1 cellular context compared by ENCODE assay signal in the genomic region with DNA sequence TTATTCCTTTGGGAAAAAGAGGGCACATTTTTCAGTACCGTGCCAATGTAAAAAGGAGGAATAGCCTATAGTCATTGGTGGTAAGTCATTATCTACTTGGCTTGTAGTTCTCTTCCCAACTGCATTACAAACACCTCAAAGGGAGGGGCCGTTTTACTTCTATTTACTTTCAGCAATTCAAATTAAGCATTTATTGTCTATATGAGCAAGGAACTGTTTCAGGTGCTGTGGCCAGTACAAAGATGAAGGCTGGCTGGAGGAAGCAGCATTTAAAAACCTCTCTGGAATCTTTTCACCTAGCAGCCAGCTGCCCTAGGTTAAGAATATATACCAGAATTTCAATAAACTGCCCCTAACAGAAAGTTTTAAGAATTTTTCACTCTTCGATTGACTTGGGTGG.
TF ChIP-seq lines count a peak whose summit lies in the region.

No MANE protein-coding gene starts in this region.

TF ChIP-seq in GM23338, 12 proteins besides CTCF, POLR2A, EP300 and RAD21 (continued from another document):
- TF ChIP-seq, protein P1, sequence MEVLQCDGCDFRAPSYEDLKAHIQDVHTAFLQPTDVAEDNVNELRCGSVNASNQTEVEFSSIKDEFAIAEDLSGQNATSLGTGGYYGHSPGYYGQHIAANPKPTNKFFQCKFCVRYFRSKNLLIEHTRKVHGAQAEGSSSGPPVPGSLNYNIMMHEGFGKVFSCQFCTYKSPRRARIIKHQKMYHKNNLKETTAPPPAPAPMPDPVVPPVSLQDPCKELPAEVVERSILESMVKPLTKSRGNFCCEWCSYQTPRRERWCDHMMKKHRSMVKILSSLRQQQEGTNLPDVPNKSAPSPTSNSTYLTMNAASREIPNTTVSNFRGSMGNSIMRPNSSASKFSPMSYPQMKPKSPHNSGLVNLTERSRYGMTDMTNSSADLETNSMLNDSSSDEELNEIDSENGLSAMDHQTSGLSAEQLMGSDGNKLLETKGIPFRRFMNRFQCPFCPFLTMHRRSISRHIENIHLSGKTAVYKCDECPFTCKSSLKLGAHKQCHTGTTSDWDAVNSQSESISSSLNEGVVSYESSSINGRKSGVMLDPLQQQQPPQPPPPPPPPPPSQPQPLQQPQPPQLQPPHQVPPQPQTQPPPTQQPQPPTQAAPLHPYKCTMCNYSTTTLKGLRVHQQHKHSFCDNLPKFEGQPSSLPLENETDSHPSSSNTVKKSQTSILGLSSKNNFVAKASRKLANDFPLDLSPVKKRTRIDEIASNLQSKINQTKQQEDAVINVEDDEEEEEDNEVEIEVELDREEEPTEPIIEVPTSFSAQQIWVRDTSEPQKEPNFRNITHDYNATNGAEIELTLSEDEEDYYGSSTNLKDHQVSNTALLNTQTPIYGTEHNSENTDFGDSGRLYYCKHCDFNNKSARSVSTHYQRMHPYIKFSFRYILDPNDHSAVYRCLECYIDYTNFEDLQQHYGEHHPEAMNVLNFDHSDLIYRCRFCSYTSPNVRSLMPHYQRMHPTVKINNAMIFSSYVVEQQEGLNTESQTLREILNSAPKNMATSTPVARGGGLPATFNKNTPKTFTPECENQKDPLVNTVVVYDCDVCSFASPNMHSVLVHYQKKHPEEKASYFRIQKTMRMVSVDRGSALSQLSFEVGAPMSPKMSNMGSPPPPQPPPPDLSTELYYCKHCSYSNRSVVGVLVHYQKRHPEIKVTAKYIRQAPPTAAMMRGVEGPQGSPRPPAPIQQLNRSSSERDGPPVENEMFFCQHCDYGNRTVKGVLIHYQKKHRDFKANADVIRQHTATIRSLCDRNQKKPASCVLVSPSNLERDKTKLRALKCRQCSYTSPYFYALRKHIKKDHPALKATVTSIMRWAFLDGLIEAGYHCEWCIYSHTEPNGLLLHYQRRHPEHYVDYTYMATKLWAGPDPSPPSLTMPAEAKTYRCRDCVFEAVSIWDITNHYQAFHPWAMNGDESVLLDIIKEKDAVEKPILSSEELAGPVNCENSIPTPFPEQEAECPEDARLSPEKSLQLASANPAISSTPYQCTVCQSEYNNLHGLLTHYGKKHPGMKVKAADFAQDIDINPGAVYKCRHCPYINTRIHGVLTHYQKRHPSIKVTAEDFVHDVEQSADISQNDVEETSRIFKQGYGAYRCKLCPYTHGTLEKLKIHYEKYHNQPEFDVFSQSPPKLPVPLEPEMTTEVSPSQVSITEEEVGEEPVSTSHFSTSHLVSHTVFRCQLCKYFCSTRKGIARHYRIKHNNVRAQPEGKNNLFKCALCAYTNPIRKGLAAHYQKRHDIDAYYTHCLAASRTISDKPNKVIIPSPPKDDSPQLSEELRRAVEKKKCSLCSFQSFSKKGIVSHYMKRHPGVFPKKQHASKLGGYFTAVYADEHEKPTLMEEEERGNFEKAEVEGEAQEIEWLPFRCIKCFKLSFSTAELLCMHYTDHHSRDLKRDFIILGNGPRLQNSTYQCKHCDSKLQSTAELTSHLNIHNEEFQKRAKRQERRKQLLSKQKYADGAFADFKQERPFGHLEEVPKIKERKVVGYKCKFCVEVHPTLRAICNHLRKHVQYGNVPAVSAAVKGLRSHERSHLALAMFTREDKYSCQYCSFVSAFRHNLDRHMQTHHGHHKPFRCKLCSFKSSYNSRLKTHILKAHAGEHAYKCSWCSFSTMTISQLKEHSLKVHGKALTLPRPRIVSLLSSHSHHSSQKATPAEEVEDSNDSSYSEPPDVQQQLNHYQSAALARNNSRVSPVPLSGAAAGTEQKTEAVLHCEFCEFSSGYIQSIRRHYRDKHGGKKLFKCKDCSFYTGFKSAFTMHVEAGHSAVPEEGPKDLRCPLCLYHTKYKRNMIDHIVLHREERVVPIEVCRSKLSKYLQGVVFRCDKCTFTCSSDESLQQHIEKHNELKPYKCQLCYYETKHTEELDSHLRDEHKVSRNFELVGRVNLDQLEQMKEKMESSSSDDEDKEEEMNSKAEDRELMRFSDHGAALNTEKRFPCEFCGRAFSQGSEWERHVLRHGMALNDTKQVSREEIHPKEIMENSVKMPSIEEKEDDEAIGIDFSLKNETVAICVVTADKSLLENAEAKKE (CRISPR knock-in tag; IDR thresholded peaks at IDR 0.05), result no peak
- TF ChIP-seq EZH2 (IDR thresholded peaks at IDR 0.05; ENCODE audit: low read depth, unreplicated experiment), result no peak
- TF ChIP-seq CREB1 (CRISPR knock-in tag; IDR thresholded peaks at IDR 0.05; ENCODE audit: low read depth), result no peak
- no peak for TF ChIP-seq JUNB (IDR thresholded peaks at IDR 0.05; ENCODE audit: unreplicated experiment)
- TF ChIP-seq, protein P2, sequence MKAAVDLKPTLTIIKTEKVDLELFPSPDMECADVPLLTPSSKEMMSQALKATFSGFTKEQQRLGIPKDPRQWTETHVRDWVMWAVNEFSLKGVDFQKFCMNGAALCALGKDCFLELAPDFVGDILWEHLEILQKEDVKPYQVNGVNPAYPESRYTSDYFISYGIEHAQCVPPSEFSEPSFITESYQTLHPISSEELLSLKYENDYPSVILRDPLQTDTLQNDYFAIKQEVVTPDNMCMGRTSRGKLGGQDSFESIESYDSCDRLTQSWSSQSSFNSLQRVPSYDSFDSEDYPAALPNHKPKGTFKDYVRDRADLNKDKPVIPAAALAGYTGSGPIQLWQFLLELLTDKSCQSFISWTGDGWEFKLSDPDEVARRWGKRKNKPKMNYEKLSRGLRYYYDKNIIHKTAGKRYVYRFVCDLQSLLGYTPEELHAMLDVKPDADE (IDR thresholded peaks at IDR 0.05), result no peak
- TF ChIP-seq NANOG (IDR thresholded peaks at IDR 0.05; ENCODE audit: borderline replicate concordance), result no peak
- TF ChIP-seq ZNF114 (CRISPR knock-in tag; IDR thresholded peaks at IDR 0.05), result no peak
- TF ChIP-seq EZH2phosphoT487 (IDR thresholded peaks at IDR 0.05; ENCODE audit: unreplicated experiment), result no peak
- TF ChIP-seq POLR2AphosphoS5 (IDR thresholded peaks at IDR 0.05; ENCODE audit: low read depth), result no peak
- TF ChIP-seq, protein P3, sequence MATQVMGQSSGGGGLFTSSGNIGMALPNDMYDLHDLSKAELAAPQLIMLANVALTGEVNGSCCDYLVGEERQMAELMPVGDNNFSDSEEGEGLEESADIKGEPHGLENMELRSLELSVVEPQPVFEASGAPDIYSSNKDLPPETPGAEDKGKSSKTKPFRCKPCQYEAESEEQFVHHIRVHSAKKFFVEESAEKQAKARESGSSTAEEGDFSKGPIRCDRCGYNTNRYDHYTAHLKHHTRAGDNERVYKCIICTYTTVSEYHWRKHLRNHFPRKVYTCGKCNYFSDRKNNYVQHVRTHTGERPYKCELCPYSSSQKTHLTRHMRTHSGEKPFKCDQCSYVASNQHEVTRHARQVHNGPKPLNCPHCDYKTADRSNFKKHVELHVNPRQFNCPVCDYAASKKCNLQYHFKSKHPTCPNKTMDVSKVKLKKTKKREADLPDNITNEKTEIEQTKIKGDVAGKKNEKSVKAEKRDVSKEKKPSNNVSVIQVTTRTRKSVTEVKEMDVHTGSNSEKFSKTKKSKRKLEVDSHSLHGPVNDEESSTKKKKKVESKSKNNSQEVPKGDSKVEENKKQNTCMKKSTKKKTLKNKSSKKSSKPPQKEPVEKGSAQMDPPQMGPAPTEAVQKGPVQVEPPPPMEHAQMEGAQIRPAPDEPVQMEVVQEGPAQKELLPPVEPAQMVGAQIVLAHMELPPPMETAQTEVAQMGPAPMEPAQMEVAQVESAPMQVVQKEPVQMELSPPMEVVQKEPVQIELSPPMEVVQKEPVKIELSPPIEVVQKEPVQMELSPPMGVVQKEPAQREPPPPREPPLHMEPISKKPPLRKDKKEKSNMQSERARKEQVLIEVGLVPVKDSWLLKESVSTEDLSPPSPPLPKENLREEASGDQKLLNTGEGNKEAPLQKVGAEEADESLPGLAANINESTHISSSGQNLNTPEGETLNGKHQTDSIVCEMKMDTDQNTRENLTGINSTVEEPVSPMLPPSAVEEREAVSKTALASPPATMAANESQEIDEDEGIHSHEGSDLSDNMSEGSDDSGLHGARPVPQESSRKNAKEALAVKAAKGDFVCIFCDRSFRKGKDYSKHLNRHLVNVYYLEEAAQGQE (IDR thresholded peaks at IDR 0.05; ENCODE audit: unreplicated experiment), result no peak
- no peak for TF ChIP-seq STAT1 (IDR thresholded peaks at IDR 0.05; ENCODE audit: unreplicated experiment)
